Comparison of ENCODE assay signal across 11 cellular contexts in genomic region chr22:24583221-24583971, GRCh38. TPM values are rescaled to one million over a fixed set of nuclear protein-coding genes. Genes with fewer than 3 reads are reported as not detected.
DNase-seq lines count a peak whose midpoint lies in the region; ATAC-seq and TF ChIP-seq lines count a peak whose summit lies in the region.
"Had no signal": no experiment of that assay in that cellular context is flagged by ENCODE, and none has a peak within 500 bp of the region (broad histone marks: within the 10 kb centered on the region; RNA-seq: fewer than 3 reads in every experiment).

No MANE protein-coding gene starts in this region.

- intact Hi-C loops in left ventricle myocardium inferior (cut with micrococcal nuclease) (no loop called here), testis (cut with DNase I; ENCODE audit: low total_unique reads) (no loop called here)

- peak in 2 of 3 experiments; percentile 67 to 75 for DNase-seq in NCI-H1417 (lab: John Stamatoyannopoulos, UW)
- no peak for DNase-seq in NCI-H1417 treated with DMSO at 0.1 percent for 48 hours (lab: John Stamatoyannopoulos, UW)
- peak; percentile 34 to 65 for DNase-seq in SJSA1 (ENCODE audit: low read depth in 1 of 2, low spot score in 2 of 2)
- no peak for DNase-seq in left ventricle myocardium inferior
- peak; percentile 73 for DNase-seq in testis
- DNase-seq in Ammon's horn (ENCODE audit: low spot score): no peak
- DNase-seq in foreskin keratinocyte: no peak
- DNase-seq in NK-92 treated with Interleukin-12 subunit alpha and Interleukin-12 subunit beta, amount 100 ng/mL, for 24 hours (lab: John Stamatoyannopoulos, UW): no peak
- DNase-seq: hippocampal formation had no signal

- WGBS in testis, 2 donors: 41 to 48% methylated on average over 10 to 17 of the region's 17 CpGs

- ATAC-seq in foreskin keratinocyte: no peak
- ATAC-seq: Panc1 had no signal

- no peak for TF ChIP-seq CTCF in left ventricle myocardium inferior (IDR thresholded peaks at IDR 0.05; ENCODE audit: borderline replicate concordance)
- TF ChIP-seq CTCF in testis (IDR thresholded peaks at IDR 0.05): no peak
- no peak for TF ChIP-seq CTCF in foreskin keratinocyte (conservative IDR thresholded peaks at IDR 0.05)

- H3K36me3 ChIP-seq in SJSA1 (no peaks in the 10 kb centered on the region), left ventricle myocardium inferior (peaks cover 3% of the 10 kb centered on the region), testis (ENCODE audit: low read depth, missing control alignments) (no peaks in the 10 kb centered on the region)

- no peaks in the 10 kb centered on the region for H3K27me3 ChIP-seq in SJSA1 (replicated peaks)
- no peaks in the 10 kb centered on the region for H3K27me3 ChIP-seq in left ventricle myocardium inferior (ENCODE audit: low read depth)
- H3K27me3 ChIP-seq in testis: no peaks in the 10 kb centered on the region
- H3K27me3 ChIP-seq in foreskin keratinocyte: no peaks in the 10 kb centered on the region

- no peak for TF ChIP-seq POLR2A in testis (IDR thresholded peaks at IDR 0.05)

- H3K27ac ChIP-seq in SJSA1: no peak overlapping the region
- H3K27ac ChIP-seq in left ventricle myocardium inferior (replicated peaks): peak overlapping the region; percentile 71
- H3K27ac ChIP-seq in testis: peak overlapping the region; percentile 76 to 81
- H3K27ac ChIP-seq in foreskin keratinocyte: no peak overlapping the region
- H3K27ac ChIP-seq: A549 had no signal

- H3K4me3 ChIP-seq in SJSA1 (no peak overlapping the region), left ventricle myocardium inferior (peak overlapping the region; percentile 39), testis (no peak overlapping the region)
- H3K4me3 ChIP-seq: A549 had no signal

- peaks cover 13% of the 10 kb centered on the region for H3K4me1 ChIP-seq in SJSA1 (replicated peaks)
- peaks cover 22% of the 10 kb centered on the region for H3K4me1 ChIP-seq in left ventricle myocardium inferior
- H3K4me1 ChIP-seq in testis: peaks cover 37% of the 10 kb centered on the region
- peaks cover 28% of the 10 kb centered on the region for H3K4me1 ChIP-seq in foreskin keratinocyte

- H3K9me3 ChIP-seq in SJSA1 (replicated peaks) (no peaks in the 10 kb centered on the region), left ventricle myocardium inferior (replicated peaks) (no peaks in the 10 kb centered on the region), testis (no peaks in the 10 kb centered on the region)
- H3K9me3 ChIP-seq: A549 had no signal

RNA-seq across cellular contexts. Expression of gene LRRC75B, which starts 9.5 kb away (rescaled TPM):
- total RNA-seq in SJSA1 (2014; rRNA removed; shearing (Covaris generic)): 1.5 and 2.3 TPM in 2 replicates
- total RNA-seq in left ventricle myocardium inferior (5.6 TPM), testis (100 to 1,000 TPM; 120 to 162 TPM), foreskin keratinocyte (6.5 and 8.5 TPM in 2 replicates)
- polyA plus RNA-seq in testis (ENCODE audit: insufficient read depth, low read depth, low replicate concordance) (33.0 TPM), foreskin keratinocyte (8.4 and 11.4 TPM in 2 replicates)

RNA-seq across cellular contexts. Expression of gene GGT1, which starts 19.6 kb away (rescaled TPM):
- total RNA-seq in SJSA1 (2014; rRNA removed; shearing (Covaris generic)): 0.06 and 0.61 TPM in 2 replicates
- total RNA-seq in left ventricle myocardium inferior (1.1 TPM), testis (10 to 100 TPM; 75.3 to 78.2 TPM), foreskin keratinocyte (4.1 and 10.1 TPM in 2 replicates)
- polyA plus RNA-seq in testis (ENCODE audit: insufficient read depth, low read depth, low replicate concordance) (23.1 TPM), foreskin keratinocyte (4.5 and 15.2 TPM in 2 replicates)

RNA-seq across cellular contexts. Expression of gene SNRPD3, which starts 27.6 kb away (rescaled TPM):
- total RNA-seq in SJSA1 (2014; rRNA removed; shearing (Covaris generic)): 193 and 234 TPM in 2 replicates
- 69.9 TPM for total RNA-seq in left ventricle myocardium inferior
- total RNA-seq in testis: 100 to 1,000 TPM; 117 to 175 TPM
- 75.5 TPM for polyA plus RNA-seq in testis (ENCODE audit: insufficient read depth, low read depth, low replicate concordance)
- total RNA-seq in foreskin keratinocyte: 176 and 223 TPM in 2 replicates
- 239 and 282 TPM in 2 replicates for polyA plus RNA-seq in foreskin keratinocyte

RNA-seq across cellular contexts. Expression of gene GUCD1, which starts 28.5 kb away (rescaled TPM):
- 97.1 and 112 TPM in 2 replicates for total RNA-seq in SJSA1 (2014; rRNA removed; shearing (Covaris generic))
- total RNA-seq in left ventricle myocardium inferior (203 TPM), testis (100 to 1,000 TPM in 1 of 2 donors, 10 to 100 TPM in 1; 91.7 to 123 TPM), foreskin keratinocyte (73.6 and 74.9 TPM in 2 replicates)
- polyA plus RNA-seq in testis (ENCODE audit: insufficient read depth, low read depth, low replicate concordance) (93.6 TPM), foreskin keratinocyte (56.1 and 58.1 TPM in 2 replicates)

Comparison
In these comparisons a context has a peak if more than half of its experiments do, and no peak if none do; other contexts are left out.
1. DNase-seq: peak in NCI-H1417 (2 of 3), SJSA1 (2 of 2) and testis (single experiment); none in NCI-H1417 treated with DMSO at 0.1 percent for 48 hours (single experiment), left ventricle myocardium inferior (single experiment), Ammon's horn (single experiment), foreskin keratinocyte (0 of 2) and NK-92 treated with Interleukin-12 subunit alpha and Interleukin-12 subunit beta, amount 100 ng/mL, for 24 hours (single experiment).
2. H3K27ac ChIP-seq: peak in left ventricle myocardium inferior (single experiment) and testis (2 of 2); none in SJSA1 (single experiment) and foreskin keratinocyte (single experiment).
3. RNA of gene LRRC75B, which starts 9.5 kb away (total RNA-seq): 120 to 162 TPM in testis; 6.5 to 8.5 TPM in foreskin keratinocyte, 5.6 TPM in left ventricle myocardium inferior (single experiment) and 1.5 to 2.3 TPM in SJSA1; every median in the first group is over 10 times any median in the second.